In the genomic region with DNA sequence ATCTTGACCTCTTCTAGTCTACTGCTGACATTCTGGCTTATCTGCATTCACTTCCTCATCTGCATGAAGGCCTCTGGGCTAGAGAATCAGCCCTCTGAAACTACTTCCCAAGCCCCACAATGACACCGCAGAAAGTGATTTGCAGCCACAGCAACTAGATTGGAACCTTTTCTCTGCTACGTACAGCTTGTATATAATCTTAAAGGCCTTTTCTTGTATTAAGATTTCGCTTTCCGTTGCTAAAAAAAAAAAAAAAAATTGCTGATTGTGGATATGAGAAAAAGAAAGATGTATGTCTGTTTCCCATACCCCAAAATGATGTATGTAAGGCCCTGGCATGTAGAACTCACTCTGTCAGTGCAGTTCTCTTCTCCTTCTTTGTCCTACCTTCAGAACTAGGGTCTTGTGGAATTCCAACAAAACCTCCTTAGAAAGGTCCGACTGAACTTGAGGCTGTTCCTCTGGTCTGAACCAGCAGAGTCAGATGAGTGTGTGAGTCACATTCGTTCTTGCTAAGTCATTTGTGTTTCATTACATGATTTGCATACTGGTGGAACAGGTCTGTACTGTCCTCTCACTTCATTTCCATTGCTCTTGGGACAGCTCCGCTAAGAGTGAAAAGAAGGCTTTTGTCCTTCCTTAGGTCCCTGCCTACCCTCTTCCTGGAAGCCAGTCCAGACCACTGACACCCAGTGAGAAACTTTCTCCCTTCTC, we compare ENCODE assay signal across 8 cellular contexts.
A peak's percentile ranks its signal among the peaks of the same experiment; 100 is the strongest.
DNase-seq lines count a peak whose midpoint lies in the region; ATAC-seq and TF ChIP-seq lines count a peak whose summit lies in the region.

No MANE protein-coding gene starts in this region.

- H3K27ac ChIP-seq in psoas muscle (no peak overlapping the region), tibial artery (peak overlapping the region in 1 of 2 donors; percentile 4)

- H3K36me3 ChIP-seq in psoas muscle (ENCODE audit: insufficient read depth in 1 of 2, low read depth in 1 of 2) = peaks cover 2 to 46% of the 10 kb centered on the region in 2 donors
- peaks cover 47 to 72% (median 47%) of the 10 kb centered on the region in 3 donors for H3K36me3 ChIP-seq in tibial artery

- H3K27me3 ChIP-seq in psoas muscle (ENCODE audit: insufficient read depth in 3 of 3, low read length in 2 of 3) = no peaks in the 10 kb centered on the region
- H3K27me3 ChIP-seq in tibial artery = no peaks in the 10 kb centered on the region

- DNase-seq in NOMO-1 treated with DMSO at 0.1 percent for 48 hours (lab: John Stamatoyannopoulos, UW; ENCODE audit: unreplicated experiment) = peak; percentile 89
- DNase-seq in fibroblast of pulmonary artery (ENCODE audit: low read depth) = peak; percentile 48
- no peak for DNase-seq in psoas muscle
- no peak for DNase-seq in omental fat pad (ENCODE audit: low spot score)
- DNase-seq in activated naive CD4-positive, alpha-beta T cell (lab: John Stamatoyannopoulos, UW) = no peak
- DNase-seq in tibial artery = no peak

- H3K9me3 ChIP-seq in psoas muscle (no peaks in the 10 kb centered on the region), tibial artery (no peaks in the 10 kb centered on the region)

- WGBS in psoas muscle, 3 donors = 75 to 89% (median 80%) methylated on average over 7 of the region's 7 CpGs

- peaks cover 7% of the 10 kb centered on the region for H3K4me1 ChIP-seq in psoas muscle
- H3K4me1 ChIP-seq in tibial artery = peaks cover 0 to 27% (median 5%) of the 10 kb centered on the region in 4 donors

- intact Hi-C loops in psoas muscle (cut with DNase I) = no loop called here
- intact Hi-C loops in tibial artery (cut with DNase I; ENCODE audit: low total_unique reads) = no loop called here

- TF ChIP-seq CTCF in fibroblast of pulmonary artery (IDR thresholded peaks at IDR 0.05; ENCODE audit: low read length, missing control alignments) = no peak
- TF ChIP-seq CTCF in psoas muscle (IDR thresholded peaks at IDR 0.05) = no peak
- no peak for TF ChIP-seq CTCF in omental fat pad (IDR thresholded peaks at IDR 0.05)
- TF ChIP-seq CTCF in tibial artery (IDR thresholded peaks at IDR 0.05) = no peak

- no peak overlapping the region for H3K4me3 ChIP-seq in fibroblast of pulmonary artery (replicated peaks; ENCODE audit: low read depth, low read length)
- H3K4me3 ChIP-seq in psoas muscle = no peak overlapping the region
- H3K4me3 ChIP-seq in tibial artery = no peak overlapping the region

- ATAC-seq in GM19035 (IDR thresholded peaks at IDR 0.05; ENCODE audit: unreplicated experiment) = peak; percentile 87
- peak; percentile 94 for ATAC-seq in HG03060 (IDR thresholded peaks at IDR 0.05; ENCODE audit: low read depth, unreplicated experiment)
- ATAC-seq in psoas muscle = peak; percentile 51 to 71 (median 56)
- ATAC-seq in omental fat pad (ENCODE audit: low FRiP score) = no peak

Comparison
In these comparisons a context has a peak if more than half of its experiments do, and no peak if none do; other contexts are left out.
1. DNase-seq: peak in NOMO-1 treated with DMSO at 0.1 percent for 48 hours (single experiment) and fibroblast of pulmonary artery (single experiment); none in psoas muscle (0 of 2), omental fat pad (single experiment), activated naive CD4-positive, alpha-beta T cell (0 of 4) and tibial artery (0 of 2).